8 cellular contexts compared by ENCODE assay signal in genomic region chr7:44045226-44046014, GRCh38. TPM values are rescaled to one million over a fixed set of nuclear protein-coding genes. Genes with fewer than 3 reads are reported as not detected.
DNase-seq lines count a peak whose midpoint lies in the region; ATAC-seq lines count a peak whose summit lies in the region.

No MANE protein-coding gene starts in this region.

- peak overlapping the region; percentile 86 for H3K4me3 Mint-ChIP-seq in dendritic cell treated with granulocyte-macrophage colony-stimulating factor and Interleukin-4, amounts not matched to agents 40 ng/mL and 50 ng/mL, for 4 days
- peak overlapping the region; percentile 91 for H3K4me3 Mint-ChIP-seq in natural killer cell treated with Interleukin-12 subunit alpha and Interleukin-12 subunit beta and Interleukin-15 and Interleukin-18, amount 100 ng/mL, for 72 hours

- peaks cover 63% of the 10 kb centered on the region for H3K4me1 Mint-ChIP-seq in dendritic cell treated with granulocyte-macrophage colony-stimulating factor and Interleukin-4, amounts not matched to agents 40 ng/mL and 50 ng/mL, for 4 days (ENCODE audit: low read depth)
- H3K4me1 Mint-ChIP-seq in natural killer cell treated with Interleukin-12 subunit alpha and Interleukin-12 subunit beta and Interleukin-15 and Interleukin-18, amount 100 ng/mL, for 72 hours (ENCODE audit: low read depth in 2 of 2): peaks cover 43% of the 10 kb centered on the region in 2 donors

- no peaks in the 10 kb centered on the region for H3K27me3 Mint-ChIP-seq in dendritic cell treated with granulocyte-macrophage colony-stimulating factor and Interleukin-4, amounts not matched to agents 40 ng/mL and 50 ng/mL, for 4 days
- H3K27me3 Mint-ChIP-seq in natural killer cell treated with Interleukin-12 subunit alpha and Interleukin-12 subunit beta and Interleukin-15 and Interleukin-18, amount 100 ng/mL, for 72 hours: no peaks in the 10 kb centered on the region

- DNase-seq in NOMO-1 treated with DMSO at 0.1 percent for 48 hours (lab: John Stamatoyannopoulos, UW; ENCODE audit: unreplicated experiment) (peak; percentile 57), HK-2 (ENCODE audit: unreplicated experiment) (no peak), NK-92 (lab: John Stamatoyannopoulos, UW; ENCODE audit: unreplicated experiment) (no peak), EL (no peak)
- DNase-seq in natural killer cell treated with Interleukin-12 subunit alpha and Interleukin-12 subunit beta and Interleukin-15 and Interleukin-18, amount 100 ng/mL, for 72 hours (ENCODE audit: low spot score): no peak
- no peak for DNase-seq in activated CD4-positive, CD25-positive, alpha-beta regulatory T cell treated with anti-CD3 and anti-CD28 coated beads, Interleukin-2, amount 50 U/mL, for 72 hours

- ATAC-seq in GM19452 (IDR thresholded peaks at IDR 0.05; ENCODE audit: unreplicated experiment): peak; percentile 3
- ATAC-seq in natural killer cell treated with Interleukin-12 subunit alpha and Interleukin-12 subunit beta and Interleukin-15 and Interleukin-18, amount 100 ng/mL, for 72 hours: peak in 1 of 2 donors; percentile 27

- peaks cover 61% of the 10 kb centered on the region for H3K36me3 Mint-ChIP-seq in dendritic cell treated with granulocyte-macrophage colony-stimulating factor and Interleukin-4, amounts not matched to agents 40 ng/mL and 50 ng/mL, for 4 days (ENCODE audit: low read depth)
- H3K36me3 Mint-ChIP-seq in natural killer cell treated with Interleukin-12 subunit alpha and Interleukin-12 subunit beta and Interleukin-15 and Interleukin-18, amount 100 ng/mL, for 72 hours: peaks cover 21% of the 10 kb centered on the region

- H3K9me3 Mint-ChIP-seq in dendritic cell treated with granulocyte-macrophage colony-stimulating factor and Interleukin-4, amounts not matched to agents 40 ng/mL and 50 ng/mL, for 4 days: no peaks in the 10 kb centered on the region
- no peaks in the 10 kb centered on the region for H3K9me3 Mint-ChIP-seq in natural killer cell treated with Interleukin-12 subunit alpha and Interleukin-12 subunit beta and Interleukin-15 and Interleukin-18, amount 100 ng/mL, for 72 hours

- intact Hi-C loops in dendritic cell treated with granulocyte-macrophage colony-stimulating factor and Interleukin-4, amounts not matched to agents 40 ng/mL and 50 ng/mL, for 4 days (cut with micrococcal nuclease): loop anchor here (5.0 kb wide), 1 partner anchor 37 kb away; the partner anchor contains the start of gene POLM

- H3K27ac Mint-ChIP-seq in dendritic cell treated with granulocyte-macrophage colony-stimulating factor and Interleukin-4, amounts not matched to agents 40 ng/mL and 50 ng/mL, for 4 days: peak overlapping the region; percentile 93
- peak overlapping the region; percentile 87 to 92 for H3K27ac Mint-ChIP-seq in natural killer cell treated with Interleukin-12 subunit alpha and Interleukin-12 subunit beta and Interleukin-15 and Interleukin-18, amount 100 ng/mL, for 72 hours

RNA-seq across cellular contexts. Expression of gene DBNL, which starts 0.9 kb away (rescaled TPM):
- 100 to 1,000 TPM; 173 to 202 TPM for total RNA-seq in natural killer cell treated with Interleukin-12 subunit alpha and Interleukin-12 subunit beta and Interleukin-15 and Interleukin-18, amount 100 ng/mL, for 72 hours

RNA-seq across cellular contexts. Expression of gene PGAM2, which starts 19.9 kb away (rescaled TPM):
- total RNA-seq in natural killer cell treated with Interleukin-12 subunit alpha and Interleukin-12 subunit beta and Interleukin-15 and Interleukin-18, amount 100 ng/mL, for 72 hours: not detected

RNA-seq across cellular contexts. Expression of gene POLM, which starts 36.9 kb away (rescaled TPM):
- total RNA-seq in natural killer cell treated with Interleukin-12 subunit alpha and Interleukin-12 subunit beta and Interleukin-15 and Interleukin-18, amount 100 ng/mL, for 72 hours: 10 to 100 TPM; 25.9 to 66.9 TPM

RNA-seq across cellular contexts. Expression of gene SPDYE1, which starts 47.7 kb away (rescaled TPM):
- not detected for total RNA-seq in natural killer cell treated with Interleukin-12 subunit alpha and Interleukin-12 subunit beta and Interleukin-15 and Interleukin-18, amount 100 ng/mL, for 72 hours

RNA-seq across cellular contexts. Expression of gene AEBP1, which starts 58.7 kb away (rescaled TPM):
- 1 to 10 TPM; 1.0 to 2.4 TPM for total RNA-seq in natural killer cell treated with Interleukin-12 subunit alpha and Interleukin-12 subunit beta and Interleukin-15 and Interleukin-18, amount 100 ng/mL, for 72 hours
